8 cellular contexts compared by ENCODE assay signal in the genomic region with DNA sequence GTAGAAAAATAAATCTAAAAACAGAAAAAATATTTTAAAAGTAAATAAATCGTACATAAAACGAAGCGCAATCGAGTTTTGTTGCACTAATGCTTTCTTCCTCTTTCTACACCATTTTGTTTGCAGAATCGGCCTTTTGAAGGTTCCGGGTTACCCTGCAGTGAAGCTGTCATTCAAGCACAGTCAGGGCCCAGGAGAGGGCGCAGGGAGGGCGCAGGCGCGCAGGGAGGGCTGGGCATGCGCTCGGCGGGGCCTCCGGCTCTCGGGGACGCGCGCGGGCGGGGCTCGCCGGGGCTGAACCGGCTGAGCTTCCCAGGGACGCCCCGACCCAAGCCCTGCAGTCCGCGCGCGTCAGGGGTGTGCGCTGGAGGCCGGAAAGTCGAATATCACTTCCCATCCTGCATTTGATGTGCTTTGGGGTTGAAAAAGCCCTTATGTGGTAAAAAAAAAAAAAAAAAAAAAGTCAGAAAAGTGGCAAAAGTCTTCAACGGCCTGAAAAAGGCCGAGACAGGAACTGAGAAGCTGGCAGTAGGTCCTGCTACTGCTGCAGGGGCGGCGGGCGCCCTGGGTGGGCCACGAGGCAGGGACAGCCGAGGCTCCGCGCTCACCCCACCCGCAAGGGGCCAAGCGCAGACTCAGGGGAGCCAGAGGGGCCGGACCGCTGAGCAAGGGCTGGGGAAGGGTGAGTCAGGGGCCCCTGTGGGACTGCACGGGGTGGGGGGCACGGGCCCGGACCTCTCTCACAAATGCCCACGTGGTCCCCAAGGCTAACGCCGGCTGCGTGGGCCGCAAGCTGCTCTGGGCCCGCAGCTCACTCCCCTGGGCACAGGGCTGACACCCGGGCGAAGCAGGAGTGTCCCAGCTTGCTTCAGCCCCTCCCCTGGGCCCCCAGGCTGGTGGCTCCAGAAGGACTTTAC. TPM values are rescaled to one million over a fixed set of nuclear protein-coding genes. Genes with fewer than 3 reads are reported as not detected.
DNase-seq lines count a peak whose midpoint lies in the region; ATAC-seq and TF ChIP-seq lines count a peak whose summit lies in the region.

No MANE protein-coding gene starts in this region.

- H3F3A ChIP-seq in neural cell (ENCODE audit: insufficient read depth, low read length, poor library complexity, severe bottlenecking) = no peaks in the 10 kb centered on the region

- no peak for TF ChIP-seq EP300 in neural cell (conservative IDR thresholded peaks at IDR 0.05; ENCODE audit: poor library complexity, severe bottlenecking)

- TF ChIP-seq RAD21 in neural cell (conservative IDR thresholded peaks at IDR 0.05) = peak; percentile 37

- H3K27ac Mint-ChIP-seq in stimulated activated naive CD8-positive, alpha-beta T cell treated with anti-CD3 and anti-CD28 coated beads, Interleukin-15, Interleukin-2, amounts not matched to agents 100 ng/mL and 50 ng/mL, for 24 hours = peak overlapping the region; percentile 51

- TF ChIP-seq CTCF in foreskin keratinocyte (conservative IDR thresholded peaks at IDR 0.05) (peak; percentile 77), neural cell (IDR thresholded peaks at IDR 0.05; ENCODE audit: poor library complexity, severe bottlenecking) (peak; percentile 53)

- H3K4me3 ChIP-seq in HUES64 (ENCODE audit: low read length) (peak overlapping the region; percentile 41), neural cell (ENCODE audit: low read length) (peak overlapping the region; percentile 55)

- peak; percentile 74 for DNase-seq in D341Med (ENCODE audit: low spot score)
- peak; percentile 79 for DNase-seq in SIG-M5 (lab: John Stamatoyannopoulos, UW)
- DNase-seq in activated gamma-delta T cell treated with anti-CD3 and anti-CD28 coated beads, Interleukin-2, amount 50 U/mL, for 16 hours (ENCODE audit: low read depth) = peak; percentile 81
- DNase-seq in foreskin keratinocyte = peak; percentile 46 to 76

- no peaks in the 10 kb centered on the region for H4K20me1 ChIP-seq in neural cell (ENCODE audit: insufficient read depth)

- peak overlapping the region; percentile 30; the same call in 1 of the 2 replicates for H3K9ac ChIP-seq in HUES64 (ENCODE audit: low read depth, low read length)
- peak overlapping the region; percentile 27 for H3K9ac ChIP-seq in neural cell (ENCODE audit: low read length)

- H3K27me3 Mint-ChIP-seq in stimulated activated naive CD8-positive, alpha-beta T cell treated with anti-CD3 and anti-CD28 coated beads, Interleukin-15, Interleukin-2, amounts not matched to agents 100 ng/mL and 50 ng/mL, for 24 hours = no peaks in the 10 kb centered on the region

- no peaks in the 10 kb centered on the region for H3K9me2 ChIP-seq in neural cell (ENCODE audit: insufficient read depth, low read length)

- H3K27me3 ChIP-seq in HUES64 (ENCODE audit: insufficient read depth, low read length) (no peaks in the 10 kb centered on the region), foreskin keratinocyte (no peaks in the 10 kb centered on the region), neural cell (ENCODE audit: insufficient read depth, low read depth, low read length) (no peaks in the 10 kb centered on the region)

- H3K36me3 ChIP-seq in HUES64 (ENCODE audit: insufficient read depth, low read length) (peaks cover 7% of the 10 kb centered on the region; the same call in 1 of the 2 replicates), neural cell (ENCODE audit: insufficient read depth, low read length) (no peaks in the 10 kb centered on the region)

- peaks cover 15% of the 10 kb centered on the region for H3K4me1 Mint-ChIP-seq in stimulated activated naive CD8-positive, alpha-beta T cell treated with anti-CD3 and anti-CD28 coated beads, Interleukin-15, Interleukin-2, amounts not matched to agents 100 ng/mL and 50 ng/mL, for 24 hours (ENCODE audit: low read depth)

- ATAC-seq in GM21515 (IDR thresholded peaks at IDR 0.05; ENCODE audit: unreplicated experiment) (peak; percentile 100), foreskin keratinocyte (peak; percentile 89)

- H3K36me3 Mint-ChIP-seq in stimulated activated naive CD8-positive, alpha-beta T cell treated with anti-CD3 and anti-CD28 coated beads, Interleukin-15, Interleukin-2, amounts not matched to agents 100 ng/mL and 50 ng/mL, for 24 hours (ENCODE audit: low read depth) = peaks cover 6% of the 10 kb centered on the region

- no peak overlapping the region for H2AFZ ChIP-seq in neural cell (ENCODE audit: low read depth, low read length)

- H3K27ac ChIP-seq in HUES64 (ENCODE audit: low read depth, low read length) (no peak overlapping the region), foreskin keratinocyte (peak overlapping the region; percentile 12), neural cell (ENCODE audit: low read length) (no peak overlapping the region)

- H3K4me1 ChIP-seq in HUES64 (ENCODE audit: insufficient read depth, low read length) (peaks cover 5% of the 10 kb centered on the region), foreskin keratinocyte (peaks cover 9% of the 10 kb centered on the region)

- peaks cover 20% of the 10 kb centered on the region for H3K9me3 Mint-ChIP-seq in stimulated activated naive CD8-positive, alpha-beta T cell treated with anti-CD3 and anti-CD28 coated beads, Interleukin-15, Interleukin-2, amounts not matched to agents 100 ng/mL and 50 ng/mL, for 24 hours

- no peaks in the 10 kb centered on the region for H3K9me3 ChIP-seq in HUES64 (ENCODE audit: insufficient read depth, low read depth, low read length)
- no peaks in the 10 kb centered on the region for H3K9me3 ChIP-seq in neural cell (ENCODE audit: low read length)

- WGBS in HUES64 = 39% methylated on average over 56 of the region's 56 CpGs

- no peak overlapping the region for H3K4me2 ChIP-seq in neural cell (ENCODE audit: low read length)

- H3K4me3 Mint-ChIP-seq in stimulated activated naive CD8-positive, alpha-beta T cell treated with anti-CD3 and anti-CD28 coated beads, Interleukin-15, Interleukin-2, amounts not matched to agents 100 ng/mL and 50 ng/mL, for 24 hours = peak overlapping the region; percentile 78

- no peaks in the 10 kb centered on the region for H3K79me2 ChIP-seq in neural cell (replicated peaks; ENCODE audit: insufficient read depth, low read length)

TF ChIP-seq in neural cell, 6 proteins besides CTCF, POLR2A, EP300 and RAD21:
- TF ChIP-seq, protein P1, sequence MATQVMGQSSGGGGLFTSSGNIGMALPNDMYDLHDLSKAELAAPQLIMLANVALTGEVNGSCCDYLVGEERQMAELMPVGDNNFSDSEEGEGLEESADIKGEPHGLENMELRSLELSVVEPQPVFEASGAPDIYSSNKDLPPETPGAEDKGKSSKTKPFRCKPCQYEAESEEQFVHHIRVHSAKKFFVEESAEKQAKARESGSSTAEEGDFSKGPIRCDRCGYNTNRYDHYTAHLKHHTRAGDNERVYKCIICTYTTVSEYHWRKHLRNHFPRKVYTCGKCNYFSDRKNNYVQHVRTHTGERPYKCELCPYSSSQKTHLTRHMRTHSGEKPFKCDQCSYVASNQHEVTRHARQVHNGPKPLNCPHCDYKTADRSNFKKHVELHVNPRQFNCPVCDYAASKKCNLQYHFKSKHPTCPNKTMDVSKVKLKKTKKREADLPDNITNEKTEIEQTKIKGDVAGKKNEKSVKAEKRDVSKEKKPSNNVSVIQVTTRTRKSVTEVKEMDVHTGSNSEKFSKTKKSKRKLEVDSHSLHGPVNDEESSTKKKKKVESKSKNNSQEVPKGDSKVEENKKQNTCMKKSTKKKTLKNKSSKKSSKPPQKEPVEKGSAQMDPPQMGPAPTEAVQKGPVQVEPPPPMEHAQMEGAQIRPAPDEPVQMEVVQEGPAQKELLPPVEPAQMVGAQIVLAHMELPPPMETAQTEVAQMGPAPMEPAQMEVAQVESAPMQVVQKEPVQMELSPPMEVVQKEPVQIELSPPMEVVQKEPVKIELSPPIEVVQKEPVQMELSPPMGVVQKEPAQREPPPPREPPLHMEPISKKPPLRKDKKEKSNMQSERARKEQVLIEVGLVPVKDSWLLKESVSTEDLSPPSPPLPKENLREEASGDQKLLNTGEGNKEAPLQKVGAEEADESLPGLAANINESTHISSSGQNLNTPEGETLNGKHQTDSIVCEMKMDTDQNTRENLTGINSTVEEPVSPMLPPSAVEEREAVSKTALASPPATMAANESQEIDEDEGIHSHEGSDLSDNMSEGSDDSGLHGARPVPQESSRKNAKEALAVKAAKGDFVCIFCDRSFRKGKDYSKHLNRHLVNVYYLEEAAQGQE (IDR thresholded peaks at IDR 0.05; ENCODE audit: borderline replicate concordance) = no peak
- TF ChIP-seq SMC3 (conservative IDR thresholded peaks at IDR 0.05; ENCODE audit: poor library complexity) (no peak), MXI1 (conservative IDR thresholded peaks at IDR 0.05; ENCODE audit: poor library complexity, severe bottlenecking) (peak; percentile 16), POLR2AphosphoS5 (IDR thresholded peaks at IDR 0.05) (no peak), EZH2 (IDR thresholded peaks at IDR 0.05; ENCODE audit: borderline replicate concordance, insufficient read depth, low read length, poor library complexity, severe bottlenecking) (no peak), TAF1 (IDR thresholded peaks at IDR 0.05; ENCODE audit: low read depth) (no peak)

RNA-seq across cellular contexts. Expression of a gene that starts 40.5 kb away (rescaled TPM):
- polyA plus RNA-seq in HUES64 (2013, experiment 1 of 2) = 14.0 TPM
- polyA plus RNA-seq in HUES64 (2013, experiment 2 of 2) = 10.1 TPM
- total RNA-seq in foreskin keratinocyte = 345 and 346 TPM in 2 replicates
- 85.3 and 98.3 TPM in 2 replicates for polyA plus RNA-seq in foreskin keratinocyte
- 0.88 and 1.0 TPM in 2 replicates for polyA plus RNA-seq in neural cell
- 1.5 and 1.9 TPM in 2 replicates for polyA minus RNA-seq in neural cell

Comparison
In these comparisons a context has a peak if more than half of its experiments do, and no peak if none do; other contexts are left out.
1. RNA of a gene that starts 40.5 kb away (polyA plus RNA-seq): 85.3 to 98.3 TPM in foreskin keratinocyte; 0.88 to 1.0 TPM in neural cell; every median in the first group is over 10 times any median in the second.
2. Peak in every context shown above with its lines, with median percentiles within 50 percentile points of each other: DNase-seq.